1 cellular context compared by ENCODE assay signal in the genomic region with DNA sequence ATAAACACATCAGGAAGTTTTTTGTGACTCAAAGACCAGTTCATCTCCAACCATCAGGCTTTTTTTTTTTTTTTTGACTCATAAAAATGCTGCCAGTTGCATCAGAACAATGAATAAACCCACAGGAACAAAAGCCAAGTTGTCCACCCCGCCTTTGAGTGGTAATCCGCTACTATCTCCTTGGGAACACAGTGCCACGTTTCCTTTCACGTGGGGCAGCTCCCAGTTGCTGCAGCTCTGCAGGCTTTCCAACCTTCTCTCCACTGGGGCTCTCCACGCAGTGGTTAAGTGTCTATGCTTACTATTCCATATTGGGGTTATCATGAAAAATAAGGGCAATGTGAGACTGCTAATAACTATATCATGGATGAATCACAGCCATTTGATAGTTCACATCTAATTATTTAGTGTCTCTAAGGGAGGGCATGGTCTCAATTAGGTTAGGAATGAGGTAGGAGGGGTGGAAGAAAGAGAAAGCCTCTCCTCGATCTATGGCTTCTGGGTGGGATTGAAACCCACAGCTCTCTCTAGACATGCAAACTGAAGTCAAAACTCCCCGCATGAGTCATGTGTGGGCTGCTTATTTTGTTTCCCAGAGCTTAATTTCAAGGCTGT.
TF ChIP-seq lines count a peak whose summit lies in the region.

No MANE protein-coding gene starts in this region.

TF ChIP-seq in WTC11, 78 proteins besides CTCF, POLR2A, EP300 and RAD21 (continued from another document):
- TF ChIP-seq, protein P1, sequence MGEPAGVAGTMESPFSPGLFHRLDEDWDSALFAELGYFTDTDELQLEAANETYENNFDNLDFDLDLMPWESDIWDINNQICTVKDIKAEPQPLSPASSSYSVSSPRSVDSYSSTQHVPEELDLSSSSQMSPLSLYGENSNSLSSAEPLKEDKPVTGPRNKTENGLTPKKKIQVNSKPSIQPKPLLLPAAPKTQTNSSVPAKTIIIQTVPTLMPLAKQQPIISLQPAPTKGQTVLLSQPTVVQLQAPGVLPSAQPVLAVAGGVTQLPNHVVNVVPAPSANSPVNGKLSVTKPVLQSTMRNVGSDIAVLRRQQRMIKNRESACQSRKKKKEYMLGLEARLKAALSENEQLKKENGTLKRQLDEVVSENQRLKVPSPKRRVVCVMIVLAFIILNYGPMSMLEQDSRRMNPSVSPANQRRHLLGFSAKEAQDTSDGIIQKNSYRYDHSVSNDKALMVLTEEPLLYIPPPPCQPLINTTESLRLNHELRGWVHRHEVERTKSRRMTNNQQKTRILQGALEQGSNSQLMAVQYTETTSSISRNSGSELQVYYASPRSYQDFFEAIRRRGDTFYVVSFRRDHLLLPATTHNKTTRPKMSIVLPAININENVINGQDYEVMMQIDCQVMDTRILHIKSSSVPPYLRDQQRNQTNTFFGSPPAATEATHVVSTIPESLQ (CRISPR knock-in tag; IDR thresholded peaks at IDR 0.05), result no peak
- TF ChIP-seq ZNF317 (CRISPR knock-in tag; IDR thresholded peaks at IDR 0.05; ENCODE audit: borderline replicate concordance, low read depth) (no peak), AR (CRISPR knock-in tag; IDR thresholded peaks at IDR 0.05) (no peak), ZNF138 (CRISPR knock-in tag; conservative IDR thresholded peaks at IDR 0.05) (no peak), MXD4 (CRISPR knock-in tag; IDR thresholded peaks at IDR 0.05; ENCODE audit: borderline replicate concordance) (no peak)
TF ChIP-seq in WTC11: peak in this region for 0.
